1 cellular context compared by ENCODE assay signal in genomic region chr2:134136702-134137101, GRCh38.
TF ChIP-seq lines count a peak whose summit lies in the region.

No MANE protein-coding gene starts in this region.

TF ChIP-seq in SK-N-SH treated with all-trans-retinoic acid at 6 μM for 48 hours, 23 proteins besides CTCF, POLR2A, EP300 and RAD21 (continued from another document):
- TF ChIP-seq RARB (CRISPR knock-in tag; IDR thresholded peaks at IDR 0.05) (no peak), CSDC2 (CRISPR knock-in tag; IDR thresholded peaks at IDR 0.05) (no peak), OSR1 (CRISPR knock-in tag; IDR thresholded peaks at IDR 0.05) (no peak), GLIS3 (CRISPR knock-in tag; IDR thresholded peaks at IDR 0.05) (no peak)
TF ChIP-seq in SK-N-SH treated with all-trans-retinoic acid at 6 μM for 48 hours: peak in this region for 0.
